ENCODE assay signal across 8 cellular contexts in genomic region chr2:31980674-31981356, GRCh38. TPM values are rescaled to one million over a fixed set of nuclear protein-coding genes. Genes with fewer than 3 reads are reported as not detected.
DNase-seq lines count a peak whose midpoint lies in the region; ATAC-seq and TF ChIP-seq lines count a peak whose summit lies in the region.

No MANE protein-coding gene starts in this region.

- H3K4me1 ChIP-seq in CD8-positive, alpha-beta T cell (ENCODE audit: insufficient read depth, low read length): peaks cover 11% of the 10 kb centered on the region
- H3K4me1 ChIP-seq in RWPE2 (ENCODE audit: insufficient read depth, poor library complexity, severe bottlenecking): no peaks in the 10 kb centered on the region
- peaks cover 3 to 15% (median 13%) of the 10 kb centered on the region in 4 donors for H3K4me1 ChIP-seq in esophagus muscularis mucosa

- ATAC-seq in CD8-positive, alpha-beta T cell: peak; percentile 92
- ATAC-seq in GM19025 (IDR thresholded peaks at IDR 0.05; ENCODE audit: low read depth, unreplicated experiment) (peak; percentile 99), HG03060 (IDR thresholded peaks at IDR 0.05; ENCODE audit: low read depth, unreplicated experiment) (peak; percentile 93), RWPE2 (ENCODE audit: low read depth) (peak; percentile 71)

- POLR2A ChIA-PET in CD8-positive, alpha-beta T cell (lab: Charles Lee): no interaction called here

- no peaks in the 10 kb centered on the region for H3K9me3 ChIP-seq in CD8-positive, alpha-beta T cell (ENCODE audit: low read length)
- H3K9me3 ChIP-seq in RWPE2 (ENCODE audit: severe bottlenecking) (no peaks in the 10 kb centered on the region), esophagus muscularis mucosa (no peaks in the 10 kb centered on the region)

- peaks cover 13% of the 10 kb centered on the region for H3K36me3 Mint-ChIP-seq in CD8-positive, alpha-beta T cell
- peaks cover 4% of the 10 kb centered on the region for H3K36me3 Mint-ChIP-seq in glutamatergic neuron (ENCODE audit: unreplicated experiment)

- WGBS in esophagus muscularis mucosa: 57% methylated on average over 6 of the region's 6 CpGs

- TF ChIP-seq POLR2A in esophagus muscularis mucosa (IDR thresholded peaks at IDR 0.05; ENCODE audit: low read depth): no peak

- no peak overlapping the region for H3K27ac ChIP-seq in CD8-positive, alpha-beta T cell (ENCODE audit: low read depth, low read length)
- H3K27ac ChIP-seq in RWPE2 (ENCODE audit: poor library complexity, severe bottlenecking): no peak overlapping the region
- H3K27ac ChIP-seq in esophagus muscularis mucosa (replicated peaks in 1 of 4): peak overlapping the region in 1 of 4 donors; percentile 30

- CTCF ChIA-PET in CD8-positive, alpha-beta T cell (lab: Charles Lee): no interaction called here

- no peaks in the 10 kb centered on the region for H3K9me3 Mint-ChIP-seq in CD8-positive, alpha-beta T cell
- H3K9me3 Mint-ChIP-seq in glutamatergic neuron (ENCODE audit: unreplicated experiment): peaks cover 2% of the 10 kb centered on the region

- H3K4me1 Mint-ChIP-seq in CD8-positive, alpha-beta T cell (ENCODE audit: low read depth): peaks cover 31% of the 10 kb centered on the region
- H3K4me1 Mint-ChIP-seq in glutamatergic neuron (ENCODE audit: low read depth, unreplicated experiment): peaks cover 1% of the 10 kb centered on the region

- TF ChIP-seq EP300 in esophagus muscularis mucosa (IDR thresholded peaks at IDR 0.05): no peak

- no peak for TF ChIP-seq CTCF in CD8-positive, alpha-beta T cell (IDR thresholded peaks at IDR 0.05)
- TF ChIP-seq CTCF in RWPE2 (IDR thresholded peaks at IDR 0.05; ENCODE audit: poor library complexity, severe bottlenecking) (no peak), esophagus muscularis mucosa (IDR thresholded peaks at IDR 0.05) (no peak), glutamatergic neuron (IDR thresholded peaks at IDR 0.05; ENCODE audit: partially characterized antibody, unreplicated experiment) (no peak)

- H3K4me3 Mint-ChIP-seq in CD8-positive, alpha-beta T cell: peak overlapping the region; percentile 53
- H3K4me3 Mint-ChIP-seq in glutamatergic neuron (ENCODE audit: unreplicated experiment): no peak overlapping the region

- no peaks in the 10 kb centered on the region for H3K27me3 Mint-ChIP-seq in CD8-positive, alpha-beta T cell (ENCODE audit: low read depth)
- no peaks in the 10 kb centered on the region for H3K27me3 Mint-ChIP-seq in glutamatergic neuron (ENCODE audit: unreplicated experiment)

- no peak overlapping the region for H3K4me3 ChIP-seq in CD8-positive, alpha-beta T cell (ENCODE audit: low read depth, low read length)
- H3K4me3 ChIP-seq in RWPE2 (ENCODE audit: severe bottlenecking) (no peak overlapping the region), esophagus muscularis mucosa (no peak overlapping the region)

- no peaks in the 10 kb centered on the region for H3K36me3 ChIP-seq in CD8-positive, alpha-beta T cell (ENCODE audit: insufficient read depth, low read length)
- no peaks in the 10 kb centered on the region for H3K36me3 ChIP-seq in RWPE2 (ENCODE audit: low read depth)
- H3K36me3 ChIP-seq in esophagus muscularis mucosa: no peaks in the 10 kb centered on the region

- DNase-seq in CD8-positive, alpha-beta T cell: no peak
- no peak for DNase-seq in RWPE2 (ENCODE audit: low spot score)
- peak; percentile 80 for DNase-seq in germinal center (ENCODE audit: low spot score)
- no peak for DNase-seq in esophagus muscularis mucosa (ENCODE audit: extremely low spot score)
- no peak for DNase-seq in glutamatergic neuron
- no peak for DNase-seq in NCI-H2196 treated with DMSO at 0.1 percent for 48 hours (lab: John Stamatoyannopoulos, UW; ENCODE audit: unreplicated experiment)

- H3K27me3 ChIP-seq in CD8-positive, alpha-beta T cell (ENCODE audit: insufficient read depth, low read length): no peaks in the 10 kb centered on the region
- H3K27me3 ChIP-seq in RWPE2 (ENCODE audit: insufficient read depth, poor library complexity, severe bottlenecking): no peaks in the 10 kb centered on the region
- no peaks in the 10 kb centered on the region for H3K27me3 ChIP-seq in esophagus muscularis mucosa

- intact Hi-C loops in CD8-positive, alpha-beta T cell (cut with DNase I, micrococcal nuclease): no loop called here
- intact Hi-C loops in esophagus muscularis mucosa (cut with DNase I): no loop called here

- peak overlapping the region; percentile 90 for H3K27ac Mint-ChIP-seq in CD8-positive, alpha-beta T cell
- no peak overlapping the region for H3K27ac Mint-ChIP-seq in glutamatergic neuron (ENCODE audit: unreplicated experiment)

RNA-seq across cellular contexts. Expression of gene MEMO1, which starts 30.0 kb away (rescaled TPM):
- 10 to 100 TPM; 32.7 to 34.5 TPM for total RNA-seq in CD8-positive, alpha-beta T cell
- total RNA-seq in esophagus muscularis mucosa: 10 to 100 TPM; 25.0 to 40.7 (median 33.2) TPM
- total RNA-seq in glutamatergic neuron (ENCODE audit: unreplicated experiment): 48.8 TPM

RNA-seq across cellular contexts. Expression of gene DPY30, which starts 58.8 kb away (rescaled TPM):
- total RNA-seq in CD8-positive, alpha-beta T cell: 10 to 100 TPM in 1 of 2 experiments, 1 to 10 TPM in 1; 9.6 to 10.8 TPM
- total RNA-seq in esophagus muscularis mucosa (10 to 100 TPM; 52.6 to 83.1 (median 61.1) TPM), glutamatergic neuron (ENCODE audit: unreplicated experiment) (67.5 TPM)
